In genomic region chr5:138352071-138352721, GRCh38 we compare ENCODE assay signal across 8 cellular contexts. TPM values are rescaled to one million over a fixed set of nuclear protein-coding genes. Genes with fewer than 3 reads are reported as not detected.
A peak's percentile ranks its signal among the peaks of the same experiment; 100 is the strongest.
DNase-seq lines count a peak whose midpoint lies in the region; ATAC-seq, FAIRE-seq and TF ChIP-seq lines count a peak whose summit lies in the region.

Gene KDM3B, plus strand, starts transcription at chr5:138352685. Its CDS starts 111 bp downstream, at chr5:138352796.

- peak; percentile 64 for ATAC-seq in GM18867 (IDR thresholded peaks at IDR 0.05; ENCODE audit: unreplicated experiment)
- ATAC-seq in HG03103 (IDR thresholded peaks at IDR 0.05; ENCODE audit: low read depth, unreplicated experiment) = peak; percentile 60

- peaks cover 12 to 16% of the 10 kb centered on the region in 2 experiments for H3K36me3 ChIP-seq in keratinocyte (ENCODE audit: control insufficient read depth in 2 of 2, extremely low read depth in 1 of 2, insufficient read depth in 2 of 2, low read length in 2 of 2)

- H3K9me3 ChIP-seq in keratinocyte (ENCODE audit: control insufficient read depth, low read depth, low read length) = peaks cover 4% of the 10 kb centered on the region

- peak within 1 kb of the TSS; percentile 83 for H3K4me2 ChIP-seq in keratinocyte (ENCODE audit: control insufficient read depth, extremely low read depth, insufficient read depth, low read depth, low read length)

- TF ChIP-seq CTCF in AG04449 (IDR thresholded peaks at IDR 0.05; ENCODE audit: insufficient read depth, low read length, missing control alignments) (peak; percentile 95), keratinocyte (optimal IDR thresholded peaks at IDR 0.05 in 1 of 3, IDR thresholded peaks at IDR 0.05 in 1 of 3, conservative IDR thresholded peaks at IDR 0.05 in 1 of 3; ENCODE audit: extremely low read depth in 1 of 3, insufficient read depth in 2 of 3, low read length in 3 of 3) (peak; percentile 96 to 99 (median 97))

- peaks cover 42% of the 10 kb centered on the region for H3K79me2 ChIP-seq in keratinocyte (ENCODE audit: control insufficient read depth, insufficient read depth, low read length)

- H4K20me1 ChIP-seq in keratinocyte (ENCODE audit: control insufficient read depth, extremely low read depth, insufficient read depth, low read length) = peaks cover 7% of the 10 kb centered on the region

- H3K4me1 ChIP-seq in keratinocyte (ENCODE audit: control insufficient read depth, extremely low read depth, insufficient read depth, low read length) = peaks cover 35% of the 10 kb centered on the region

- no peaks in the 10 kb centered on the region for H3K9me1 ChIP-seq in keratinocyte (ENCODE audit: control insufficient read depth, extremely low read depth, insufficient read depth, low read length)

- H3K4me3 ChIP-seq in AG04449 (ENCODE audit: low read depth, low read length) (peak within 1 kb of the TSS; percentile 75), keratinocyte (ENCODE audit: control insufficient read depth in 2 of 3, extremely low read depth in 1 of 3, insufficient read depth in 2 of 3, low read depth in 1 of 3, low read length in 3 of 3) (peak within 1 kb of the TSS; percentile 60 to 88 (median 86))

- CTCF ChIA-PET in AG04449 (lab: Yijun Ruan, JAX) = interaction anchor here (0.7 to 7.9 kb wide), 34 partner anchors 9 to 171 kb away, joined by 3 to 267 read pairs (median 4); partner anchors contain the start of genes CDC23, CDC25C, EGR1 and FAM53C

- POLR2A ChIA-PET in AG04449 (lab: Yijun Ruan, JAX) = interaction anchor here (0.8 to 9.0 kb wide), 3 partner anchors 14 to 139 kb away, joined by 4 to 121 read pairs (median 4); partner anchors contain the start of genes CDC23, CDC25C and FAM53C

- peak within 1 kb of the TSS; percentile 53 for H2AFZ ChIP-seq in keratinocyte (ENCODE audit: control insufficient read depth, low read length)

- no peak for FAIRE-seq in keratinocyte (lab: Jason Lieb, UNC)

- dilution Hi-C loops in keratinocyte (cut with MboI; ENCODE audit: extremely low pct_ligation_motif_present, low sequenced_read_pairs) = no loop called here

- no peaks in the 10 kb centered on the region for H3K27me3 ChIP-seq in keratinocyte (ENCODE audit: control insufficient read depth, extremely low read depth, insufficient read depth, low read length)

- peak within 1 kb of the TSS; percentile 91 for H3K9ac ChIP-seq in keratinocyte (ENCODE audit: control insufficient read depth, extremely low read depth, insufficient read depth, low read length)

- DNase-seq in AG04449 (ENCODE audit: low read depth, low spot score) = no peak
- peak; percentile 88 for DNase-seq in NCI-H2227 (lab: John Stamatoyannopoulos, UW; ENCODE audit: unreplicated experiment)
- DNase-seq in activated CD4-positive, CD25-positive, alpha-beta regulatory T cell treated with anti-CD3 and anti-CD28 coated beads, Interleukin-2, amount 50 U/mL, for 16 hours (ENCODE audit: low read depth, low spot score) = peak; percentile 88
- peak; percentile 94 for DNase-seq in central memory CD4-positive, alpha-beta T cell
- DNase-seq in keratinocyte (ENCODE audit: low read depth, low spot score) = no peak
- peak; percentile 83 to 96 (median 91) for DNase-seq in stimulated activated CD4-positive, alpha-beta T cell treated with anti-CD3 and anti-CD28 coated beads, Interleukin-12 subunit alpha, Interleukin-12 subunit beta, amount 100 ng/mL, for 48 hours (ENCODE audit: low read depth in 2 of 3, low spot score in 1 of 3)

- H3K27ac ChIP-seq in keratinocyte (ENCODE audit: control insufficient read depth, insufficient read depth, low read length) = peak within 1 kb of the TSS; percentile 77

RNA-seq across cellular contexts. Expression of gene KDM3B, which starts in this region (rescaled TPM):
- 17.2 to 29.1 TPM (median 28.8 TPM) in 3 replicates for polyA plus RNA-seq in keratinocyte
- polyA plus RNA-seq in keratinocyte (2011; ENCODE audit: low read depth) = 34.7 TPM
- 18.5 and 24.3 TPM in 2 replicates for polyA plus RNA-seq in keratinocyte (2011; cell fraction: cytosol; rRNA removed)
- 53.3 and 57.2 TPM in 2 replicates for polyA plus RNA-seq in keratinocyte (2011; cell fraction: nucleus; rRNA removed)
- polyA plus RNA-seq in keratinocyte (2012; ENCODE audit: low replicate concordance) = 18.8 and 26.1 TPM in 2 replicates
- polyA minus RNA-seq in keratinocyte = 27.7 to 55.1 TPM (median 29.9 TPM) in 3 replicates
- polyA minus RNA-seq in keratinocyte (2011; cell fraction: cytosol; rRNA and poly(A)+ RNA removed) = 29.5 TPM
- 38.8 and 76.8 TPM in 2 replicates for polyA minus RNA-seq in keratinocyte (2011; cell fraction: nucleus; rRNA and poly(A)+ RNA removed)

Comparison
In these comparisons a context has a peak if more than half of its experiments do, and no peak if none do; other contexts are left out.
1. DNase-seq: peak in NCI-H2227 (single experiment), activated CD4-positive, CD25-positive, alpha-beta regulatory T cell treated with anti-CD3 and anti-CD28 coated beads, Interleukin-2, amount 50 U/mL, for 16 hours (single experiment), central memory CD4-positive, alpha-beta T cell (single experiment) and stimulated activated CD4-positive, alpha-beta T cell treated with anti-CD3 and anti-CD28 coated beads, Interleukin-12 subunit alpha, Interleukin-12 subunit beta, amount 100 ng/mL, for 48 hours (3 of 3); none in AG04449 (single experiment) and keratinocyte (single experiment).